16 cellular contexts compared by ENCODE assay signal in genomic region chr3:67635257-67635656, GRCh38. TPM values are rescaled to one million over a fixed set of nuclear protein-coding genes. Genes with fewer than 3 reads are reported as not detected.
DNase-seq lines count a peak whose midpoint lies in the region; ATAC-seq, FAIRE-seq and TF ChIP-seq lines count a peak whose summit lies in the region.
"Had no signal": no experiment of that assay in that cellular context is flagged by ENCODE, and none has a peak within 500 bp of the region (broad histone marks: within the 10 kb centered on the region; RNA-seq: fewer than 3 reads in every experiment).

No MANE protein-coding gene starts in this region.

- no peaks in the 10 kb centered on the region for H4K20me1 ChIP-seq in endothelial cell of umbilical vein (replicated peaks; ENCODE audit: control insufficient read depth, extremely low read depth, insufficient read depth, low read length)
- H4K20me1 ChIP-seq: BLaER1 had no signal

- H3K9me3 ChIP-seq in endothelial cell of umbilical vein (replicated peaks; ENCODE audit: control insufficient read depth, insufficient read depth, low read length) (no peaks in the 10 kb centered on the region), skeletal muscle satellite cell (replicated peaks; ENCODE audit: low read length) (no peaks in the 10 kb centered on the region)
- H3K9me3 ChIP-seq: BLaER1, uterus had no signal

- peaks cover 0 to 3% of the 10 kb centered on the region in 2 experiments for H3K36me3 ChIP-seq in endothelial cell of umbilical vein (ENCODE audit: control insufficient read depth in 2 of 2, extremely low read depth in 1 of 2, insufficient read depth in 2 of 2, low read length in 2 of 2)
- peaks cover 16% of the 10 kb centered on the region for H3K36me3 ChIP-seq in skeletal muscle satellite cell (ENCODE audit: insufficient read depth, low read length)
- H3K36me3 ChIP-seq: BLaER1, uterus had no signal

- no TSS peak for BruUV-seq in endothelial cell of umbilical vein (replicated peaks; lab: Mats Ljungman, UMichigan)

- intact Hi-C loops in activated CD8-positive, alpha-beta T cell treated with anti-CD3 and anti-CD28 coated beads for 36 hours (cut with micrococcal nuclease) = no loop called here
- intact Hi-C loops in endothelial cell of umbilical vein (cut with micrococcal nuclease) = no loop called here

- H3K79me2 ChIP-seq in endothelial cell of umbilical vein (ENCODE audit: control insufficient read depth, insufficient read depth, low read length) = peaks cover 20% of the 10 kb centered on the region

- H3K9ac ChIP-seq in endothelial cell of umbilical vein (replicated peaks; ENCODE audit: extremely low read depth, insufficient read depth, low read length) (no peak overlapping the region), skeletal muscle satellite cell (ENCODE audit: low read depth, low read length) (peak overlapping the region; percentile 59)
- H3K9ac ChIP-seq: BLaER1 had no signal

- POLR2A ChIA-PET in activated CD8-positive, alpha-beta T cell treated with anti-CD3 and anti-CD28 coated beads for 36 hours (lab: Charles Lee) = interaction anchor here (0.6 to 1.4 kb wide), 2 partner anchors 20 to 210 kb away, joined by 3 to 6 read pairs; partner anchors contain the start of gene SUCLG2
- POLR2A ChIA-PET in activated CD8-positive, alpha-beta T cell treated with anti-CD3 and anti-CD28 coated beads, Interleukin-2, amount 10 ng/mL, durations not matched to agents 7 days and 5 days (lab: Charles Lee) = no interaction called here
- POLR2A ChIA-PET in endothelial cell of umbilical vein (lab: Charles Lee) = no interaction called here

- H3K27me3 ChIP-seq in endothelial cell of umbilical vein (ENCODE audit: control insufficient read depth in 2 of 2, insufficient read depth in 2 of 2, low read length in 2 of 2) = no peaks in the 10 kb centered on the region
- H3K27me3 ChIP-seq in skeletal muscle satellite cell (ENCODE audit: control insufficient read depth, insufficient read depth, low read length) = no peaks in the 10 kb centered on the region
- H3K27me3 ChIP-seq: BLaER1, uterus had no signal

- H3K36me3 Mint-ChIP-seq in activated CD8-positive, alpha-beta T cell treated with anti-CD3 and anti-CD28 coated beads for 36 hours (ENCODE audit: low read depth) = peaks cover 47% of the 10 kb centered on the region
- peaks cover 54% of the 10 kb centered on the region for H3K36me3 Mint-ChIP-seq in activated CD8-positive, alpha-beta T cell treated with anti-CD3 and anti-CD28 coated beads, Interleukin-2, amount 10 ng/mL, durations not matched to agents 7 days and 5 days (ENCODE audit: low read depth)

- H3K27ac Mint-ChIP-seq in activated CD8-positive, alpha-beta T cell treated with anti-CD3 and anti-CD28 coated beads for 36 hours = peak overlapping the region; percentile 55
- no peak overlapping the region for H3K27ac Mint-ChIP-seq in activated CD8-positive, alpha-beta T cell treated with anti-CD3 and anti-CD28 coated beads, Interleukin-2, amount 10 ng/mL, durations not matched to agents 7 days and 5 days
- H3K27ac Mint-ChIP-seq: activated CD4-positive, alpha-beta T cell treated with anti-CD3 and anti-CD28 coated beads, Interleukin-2, amount 10 ng/mL, durations not matched to agents 7 days and 5 days had no signal

- no peaks in the 10 kb centered on the region for H3K4me1 ChIP-seq in endothelial cell of umbilical vein (ENCODE audit: control insufficient read depth, extremely low read depth, insufficient read depth, low read length)
- peaks cover 30% of the 10 kb centered on the region for H3K4me1 ChIP-seq in skeletal muscle satellite cell (ENCODE audit: control insufficient read depth, insufficient read depth, low read length)
- H3K4me1 ChIP-seq: BLaER1, uterus had no signal

- no peak overlapping the region for H3K4me2 ChIP-seq in endothelial cell of umbilical vein (ENCODE audit: insufficient read depth, low read length)
- H3K4me2 ChIP-seq in skeletal muscle satellite cell (ENCODE audit: low read length) = peak overlapping the region; percentile 69
- H3K4me2 ChIP-seq: BLaER1 had no signal

- H3K4me3 ChIP-seq in endothelial cell of umbilical vein (replicated peaks in 1 of 3; ENCODE audit: insufficient read depth in 1 of 3, low read depth in 1 of 3, low read length in 3 of 3) (no peak overlapping the region), skeletal muscle satellite cell (ENCODE audit: low read length) (no peak overlapping the region)
- H3K4me3 ChIP-seq: BLaER1, uterus had no signal

- dilution Hi-C loops in endothelial cell of umbilical vein (cut with MboI; ENCODE audit: extremely low pct_ligation_motif_present, low sequenced_read_pairs) = no loop called here

- H3K9me1 ChIP-seq in endothelial cell of umbilical vein (replicated peaks; ENCODE audit: control insufficient read depth, extremely low read depth, insufficient read depth, low read length) = no peaks in the 10 kb centered on the region

- H3K27me3 Mint-ChIP-seq in activated CD8-positive, alpha-beta T cell treated with anti-CD3 and anti-CD28 coated beads for 36 hours = no peaks in the 10 kb centered on the region
- H3K27me3 Mint-ChIP-seq in activated CD8-positive, alpha-beta T cell treated with anti-CD3 and anti-CD28 coated beads, Interleukin-2, amount 10 ng/mL, durations not matched to agents 7 days and 5 days (ENCODE audit: low read depth) = no peaks in the 10 kb centered on the region
- H3K27me3 Mint-ChIP-seq: activated CD4-positive, alpha-beta T cell treated with anti-CD3 and anti-CD28 coated beads, Interleukin-2, amount 10 ng/mL, durations not matched to agents 7 days and 5 days had no signal

- H3K4me3 Mint-ChIP-seq in activated CD8-positive, alpha-beta T cell treated with anti-CD3 and anti-CD28 coated beads for 36 hours = no peak overlapping the region
- H3K4me3 Mint-ChIP-seq in activated CD8-positive, alpha-beta T cell treated with anti-CD3 and anti-CD28 coated beads, Interleukin-2, amount 10 ng/mL, durations not matched to agents 7 days and 5 days = no peak overlapping the region
- H3K4me3 Mint-ChIP-seq: activated CD4-positive, alpha-beta T cell treated with anti-CD3 and anti-CD28 coated beads, Interleukin-2, amount 10 ng/mL, durations not matched to agents 7 days and 5 days had no signal

- DNase-seq in activated CD8-positive, alpha-beta T cell treated with anti-CD3 and anti-CD28 coated beads for 36 hours = no peak
- no peak for DNase-seq in activated CD8-positive, alpha-beta T cell treated with anti-CD3 and anti-CD28 coated beads, Interleukin-2, amount 10 ng/mL, durations not matched to agents 7 days and 5 days
- DNase-seq in RPMI7951 (ENCODE audit: low read depth) (peak; percentile 80), endothelial cell of umbilical vein (ENCODE audit: low read depth, low spot score) (no peak), NCI-H1105 treated with DMSO at 0.1 percent for 48 hours (lab: John Stamatoyannopoulos, UW) (no peak), COLO668 (lab: John Stamatoyannopoulos, UW; ENCODE audit: unreplicated experiment) (no peak), foreskin melanocyte (no peak)
- DNase-seq: activated CD4-positive, alpha-beta T cell treated with anti-CD3 and anti-CD28 coated beads, Interleukin-2, amount 10 ng/mL, durations not matched to agents 7 days and 5 days; islet precursor cell; NCI-H1436; occipital lobe; uterus had no signal

- H3K9me3 Mint-ChIP-seq in activated CD8-positive, alpha-beta T cell treated with anti-CD3 and anti-CD28 coated beads for 36 hours = no peaks in the 10 kb centered on the region
- no peaks in the 10 kb centered on the region for H3K9me3 Mint-ChIP-seq in activated CD8-positive, alpha-beta T cell treated with anti-CD3 and anti-CD28 coated beads, Interleukin-2, amount 10 ng/mL, durations not matched to agents 7 days and 5 days (ENCODE audit: insufficient read depth)

- ATAC-seq in activated CD8-positive, alpha-beta T cell treated with anti-CD3 and anti-CD28 coated beads for 36 hours = peak; percentile 88
- no peak for ATAC-seq in activated CD8-positive, alpha-beta T cell treated with anti-CD3 and anti-CD28 coated beads, Interleukin-2, amount 10 ng/mL, durations not matched to agents 7 days and 5 days

- peaks cover 61% of the 10 kb centered on the region for H3K4me1 Mint-ChIP-seq in activated CD8-positive, alpha-beta T cell treated with anti-CD3 and anti-CD28 coated beads for 36 hours (ENCODE audit: low read depth)
- H3K4me1 Mint-ChIP-seq in activated CD8-positive, alpha-beta T cell treated with anti-CD3 and anti-CD28 coated beads, Interleukin-2, amount 10 ng/mL, durations not matched to agents 7 days and 5 days (ENCODE audit: low read depth) = peaks cover 13% of the 10 kb centered on the region

- no peak for TF ChIP-seq CTCF in activated CD8-positive, alpha-beta T cell treated with anti-CD3 and anti-CD28 coated beads for 36 hours (IDR thresholded peaks at IDR 0.05)
- no peak for TF ChIP-seq CTCF in endothelial cell of umbilical vein (IDR thresholded peaks at IDR 0.05; ENCODE audit: extremely low read depth in 1 of 2, insufficient read depth in 1 of 2, low read depth in 1 of 2, low read length in 2 of 2)

- peak; percentile 28 for FAIRE-seq in endothelial cell of umbilical vein (lab: Jason Lieb, UNC)
- FAIRE-seq: colon, GM12891 had no signal

- no peak for TF ChIP-seq POLR2A in endothelial cell of umbilical vein (IDR thresholded peaks at IDR 0.05; ENCODE audit: low read depth, low read length)

- no peak overlapping the region for H3K27ac ChIP-seq in endothelial cell of umbilical vein (ENCODE audit: insufficient read depth, low read depth, low read length)
- H3K27ac ChIP-seq: BLaER1, uterus had no signal

- CTCF ChIA-PET in activated CD8-positive, alpha-beta T cell treated with anti-CD3 and anti-CD28 coated beads for 36 hours (lab: Charles Lee) = interaction anchor here (1.1 to 1.5 kb wide), 3 partner anchors 10 to 41 kb away, joined by 3 to 6 read pairs (median 4); no protein-coding TSS in a partner anchor
- CTCF ChIA-PET in activated CD8-positive, alpha-beta T cell treated with anti-CD3 and anti-CD28 coated beads, Interleukin-2, amount 10 ng/mL, durations not matched to agents 7 days and 5 days (lab: Charles Lee) = interaction anchor here (1.5 kb wide), 1 partner anchor 41 kb away, joined by 5 read pairs; no protein-coding TSS in a partner anchor
- CTCF ChIA-PET in endothelial cell of umbilical vein (lab: Charles Lee) = interaction anchor here (1.0 to 1.6 kb wide), 4 partner anchors 13 to 154 kb away, joined by 3 to 8 read pairs (median 4); no protein-coding TSS in a partner anchor

- H2AFZ ChIP-seq in endothelial cell of umbilical vein (ENCODE audit: low read depth, low read length) = no peak overlapping the region

RNA-seq across cellular contexts. Expression of gene SUCLG2, which starts 19.2 kb away (rescaled TPM):
- total RNA-seq in activated CD8-positive, alpha-beta T cell treated with anti-CD3 and anti-CD28 coated beads for 36 hours = 10 to 100 TPM; 61.3 to 65.5 TPM
- 10 to 100 TPM; 51.7 to 55.0 TPM for total RNA-seq in activated CD8-positive, alpha-beta T cell treated with anti-CD3 and anti-CD28 coated beads, Interleukin-2, amount 10 ng/mL, durations not matched to agents 7 days and 5 days
- 58.6 and 70.8 TPM in 2 replicates for total RNA-seq in RPMI7951 (2014; rRNA removed; shearing (Covaris generic))
- 35.9 and 38.3 TPM in 2 replicates for total RNA-seq in endothelial cell of umbilical vein
- polyA plus RNA-seq in endothelial cell of umbilical vein = 6.0 and 8.1 TPM in 2 replicates
- polyA plus RNA-seq in endothelial cell of umbilical vein (2011; cell fraction: cytosol; rRNA removed) = 15.3 and 15.4 TPM in 2 replicates
- 9.0 and 12.3 TPM in 2 replicates for polyA plus RNA-seq in endothelial cell of umbilical vein (2011; cell fraction: nucleus; rRNA removed)
- polyA plus RNA-seq in endothelial cell of umbilical vein (2012) = 38.7 and 44.5 TPM in 2 replicates
- polyA minus RNA-seq in endothelial cell of umbilical vein = 9.2 and 9.7 TPM in 2 replicates
- polyA minus RNA-seq in endothelial cell of umbilical vein (2011; cell fraction: cytosol; rRNA and poly(A)+ RNA removed) = 9.7 TPM
- polyA minus RNA-seq in endothelial cell of umbilical vein (2011; cell fraction: nucleus; rRNA and poly(A)+ RNA removed) = 18.9 and 23.6 TPM in 2 replicates
- total RNA-seq in skeletal muscle satellite cell (2012; rRNA removed) = 56.8 and 64.9 TPM in 2 replicates
